In genomic region chr9:16307626-16308195, GRCh38 we compare ENCODE assay signal across 20 cellular contexts.
DNase-seq lines count a peak whose midpoint lies in the region; ATAC-seq and TF ChIP-seq lines count a peak whose summit lies in the region.
"Had no signal": no experiment of that assay in that cellular context is flagged by ENCODE, and none has a peak within 500 bp of the region (broad histone marks: within the 10 kb centered on the region; RNA-seq: fewer than 3 reads in every experiment).

No MANE protein-coding gene starts in this region.

- intact Hi-C loops in Right ventricle myocardium superior (cut with DNase I): no loop called here
- intact Hi-C loops in posterior vena cava (cut with DNase I): no loop called here

- no peak for ATAC-seq in Right ventricle myocardium superior (ENCODE audit: poor library complexity)
- no peak for ATAC-seq in HG03095 (IDR thresholded peaks at IDR 0.05; ENCODE audit: unreplicated experiment)
- ATAC-seq: GM12878 had no signal

- peaks cover 0 to 20% of the 10 kb centered on the region in 2 donors for H3K4me1 ChIP-seq in right atrium auricular region
- H3K4me1 ChIP-seq: BE2C had no signal

- no peaks in the 10 kb centered on the region for H3K36me3 ChIP-seq in right atrium auricular region
- H3K36me3 ChIP-seq: BE2C; BLaER1 treated with 17β-estradiol and CSF1 and Interleukin-3, amounts not matched to agents 10 nM and 100 nM had no signal

- H3K4me3 ChIP-seq in right atrium auricular region: no peak overlapping the region
- H3K4me3 ChIP-seq: BLaER1 treated with 17β-estradiol and CSF1 and Interleukin-3, amounts not matched to agents 10 nM and 100 nM; GM12878; GM23248 had no signal

- no peak overlapping the region for H3K27ac ChIP-seq in right atrium auricular region
- H3K27ac ChIP-seq: BLaER1 treated with 17β-estradiol and CSF1 and Interleukin-3, amounts not matched to agents 10 nM and 100 nM; GM23248 had no signal

- H3K27me3 ChIP-seq in right atrium auricular region: no peaks in the 10 kb centered on the region
- H3K27me3 ChIP-seq: BE2C had no signal

- H3K9me3 ChIP-seq in right atrium auricular region: no peaks in the 10 kb centered on the region
- H3K9me3 ChIP-seq: BE2C; BLaER1 treated with 17β-estradiol and CSF1 and Interleukin-3, amounts not matched to agents 10 nM and 100 nM had no signal

- DNase-seq in right atrium auricular region (ENCODE audit: low spot score) (peak; percentile 55), Right ventricle myocardium superior (no peak), NCI-H69 (lab: John Stamatoyannopoulos, UW) (peak; percentile 49), kidney tubule cell (ENCODE audit: low spot score) (peak; percentile 44), posterior vena cava (ENCODE audit: low spot score) (no peak)
- DNase-seq in effector CD8-positive, alpha-beta T cell (lab: John Stamatoyannopoulos, UW): no peak
- DNase-seq: AML-193; BE2C; Calu3; CD4-positive, alpha-beta T cell; CD8-positive, alpha-beta memory T cell; DMS79; EL; GDM1; GM23248; H7; HCEC 1CT had no signal

- no peak for TF ChIP-seq CTCF in right atrium auricular region (IDR thresholded peaks at IDR 0.05)

Comparison
In these comparisons a context has a peak if more than half of its experiments do, and no peak if none do; other contexts are left out.
1. DNase-seq: peak in right atrium auricular region (single experiment), NCI-H69 (single experiment) and kidney tubule cell (single experiment); none in Right ventricle myocardium superior (single experiment), posterior vena cava (single experiment) and effector CD8-positive, alpha-beta T cell (single experiment).